In genomic region chr10:23884671-23885070, GRCh38 we compare ENCODE assay signal across 24 cellular contexts.
"Had no signal": no experiment of that assay in that cellular context is flagged by ENCODE, and none has a peak within 500 bp of the region (broad histone marks: within the 10 kb centered on the region; RNA-seq: fewer than 3 reads in every experiment).

No MANE protein-coding gene starts in this region.

- H3K4me1 Mint-ChIP-seq: activated naive CD4-positive, alpha-beta T cell treated with anti-CD3 and anti-CD28 coated beads, Interleukin-2, amount 50 U/mL, for 24 hours; T-cell had no signal

- H3K27me3 Mint-ChIP-seq: activated naive CD4-positive, alpha-beta T cell treated with anti-CD3 and anti-CD28 coated beads, Interleukin-2, amount 50 U/mL, for 24 hours; T-cell had no signal

- DNase-seq: activated CD4-positive, alpha-beta T cell treated with anti-CD3 and anti-CD28 coated beads for 48 hours; activated CD4-positive, alpha-beta T cell treated with anti-CD3 and anti-CD28 coated beads, Interleukin-2, amount 50 U/mL, for 4 hours; activated CD8-positive, alpha-beta memory T cell treated with anti-CD3 and anti-CD28 coated beads, Interleukin-2, amount 50 U/mL, for 48 hours; activated CD8-positive, alpha-beta T cell treated with anti-CD3 and anti-CD28 coated beads, Interleukin-2, amount 10 ng/mL, durations not matched to agents 7 days and 5 days; activated T-cell treated with anti-CD3 and anti-CD28 coated beads, Interleukin-2, amount 50 U/mL, for 1 hour; aorta; central memory CD4-positive, alpha-beta T cell; Karpas-422; MM.1S; NCI-H1105; NCI-H1436; NCI-H1694 treated with DMSO at 0.1 percent for 48 hours; NCI-H2029 treated with DMSO at 0.1 percent for 48 hours; NCI-H446; NCI-H524 treated with DMSO at 0.1 percent for 48 hours; NCI-H748 treated with DMSO at 0.1 percent for 48 hours; OCI-M1; RPMI8226; T-cell; T-helper 2 cell; T1000; WERI-Rb-1 had no signal

- H3K9me3 Mint-ChIP-seq: activated naive CD4-positive, alpha-beta T cell treated with anti-CD3 and anti-CD28 coated beads, Interleukin-2, amount 50 U/mL, for 24 hours had no signal

- H3K27ac ChIP-seq: SK-N-MC, WERI-Rb-1 had no signal

- H3K4me3 Mint-ChIP-seq: activated CD8-positive, alpha-beta T cell treated with anti-CD3 and anti-CD28 coated beads, Interleukin-2, amount 10 ng/mL, durations not matched to agents 7 days and 5 days; activated naive CD4-positive, alpha-beta T cell treated with anti-CD3 and anti-CD28 coated beads, Interleukin-2, amount 50 U/mL, for 24 hours; T-cell had no signal

- H3K36me3 Mint-ChIP-seq: activated naive CD4-positive, alpha-beta T cell treated with anti-CD3 and anti-CD28 coated beads, Interleukin-2, amount 50 U/mL, for 24 hours; T-cell had no signal

- H3K27ac Mint-ChIP-seq: activated CD8-positive, alpha-beta T cell treated with anti-CD3 and anti-CD28 coated beads, Interleukin-2, amount 10 ng/mL, durations not matched to agents 7 days and 5 days; activated naive CD4-positive, alpha-beta T cell treated with anti-CD3 and anti-CD28 coated beads, Interleukin-2, amount 50 U/mL, for 24 hours; T-cell had no signal
